ENCODE assay signal across 1 cellular context in genomic region chr19:50365434-50366306, GRCh38.
TF ChIP-seq lines count a peak whose summit lies in the region.

Gene NAPSA, minus strand, starts transcription at chr19:50365639. Its CDS starts 18 bp downstream, at chr19:50365621.

TF ChIP-seq in GM12878, 131 proteins besides CTCF, POLR2A, EP300 and RAD21:
- TF ChIP-seq ZSCAN29 (IDR thresholded peaks at IDR 0.05) (no peak), CREB1 (IDR thresholded peaks at IDR 0.05; ENCODE audit: low read depth) (peak; percentile 16; the same call in 1 of the 2 replicates), MEF2B (IDR thresholded peaks at IDR 0.05; ENCODE audit: partially characterized antibody, poor library complexity, severe bottlenecking) (peak; percentile 23), MTA3 (IDR thresholded peaks at IDR 0.05; ENCODE audit: borderline replicate concordance, low read length) (peak; percentile 56; the same call in 1 of the 2 replicates), NBN (IDR thresholded peaks at IDR 0.05) (0 out of 2 replicates have a peak, but pooled peaks have one; percentile 60), NR2F1 (conservative IDR thresholded peaks at IDR 0.05) (0 out of 2 replicates have a peak, but pooled peaks have one; percentile 35), RFX5 (IDR thresholded peaks at IDR 0.05; ENCODE audit: low read depth, low read length) (no peak), DPF2 (IDR thresholded peaks at IDR 0.05) (peak; percentile 29; the same call in 1 of the 2 replicates), BCL11A (IDR thresholded peaks at IDR 0.05; ENCODE audit: low read depth, low read length) (0 out of 2 replicates have a peak, but pooled peaks have one; percentile 20), MTA2 (IDR thresholded peaks at IDR 0.05; ENCODE audit: low read depth) (0 out of 2 replicates have a peak, but pooled peaks have one; percentile 30), EED (IDR thresholded peaks at IDR 0.05; ENCODE audit: low read depth) (peak; percentile 40; the same call in 1 of the 2 replicates), GATAD2B (conservative IDR thresholded peaks at IDR 0.05; ENCODE audit: low read depth) (0 out of 2 replicates have a peak, but pooled peaks have one; percentile 57), RUNX3 (IDR thresholded peaks at IDR 0.05; ENCODE audit: low read length) (peak; percentile 89), MEF2A (IDR thresholded peaks at IDR 0.05; ENCODE audit: insufficient read depth, low read depth, low read length) (0 out of 2 replicates have a peak, but pooled peaks have one; percentile 24), ATF7 (IDR thresholded peaks at IDR 0.05; ENCODE audit: low read depth) (peak; percentile 42), PML (IDR thresholded peaks at IDR 0.05; ENCODE audit: low read length) (no peak), POU2F2 (IDR thresholded peaks at IDR 0.05; ENCODE audit: borderline replicate concordance, low read depth, low read length) (no peak)
- TF ChIP-seq, protein P1, sequence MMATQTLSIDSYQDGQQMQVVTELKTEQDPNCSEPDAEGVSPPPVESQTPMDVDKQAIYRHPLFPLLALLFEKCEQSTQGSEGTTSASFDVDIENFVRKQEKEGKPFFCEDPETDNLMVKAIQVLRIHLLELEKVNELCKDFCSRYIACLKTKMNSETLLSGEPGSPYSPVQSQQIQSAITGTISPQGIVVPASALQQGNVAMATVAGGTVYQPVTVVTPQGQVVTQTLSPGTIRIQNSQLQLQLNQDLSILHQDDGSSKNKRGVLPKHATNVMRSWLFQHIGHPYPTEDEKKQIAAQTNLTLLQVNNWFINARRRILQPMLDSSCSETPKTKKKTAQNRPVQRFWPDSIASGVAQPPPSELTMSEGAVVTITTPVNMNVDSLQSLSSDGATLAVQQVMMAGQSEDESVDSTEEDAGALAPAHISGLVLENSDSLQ (IDR thresholded peaks at IDR 0.05), result peak; percentile 21; the same call in 1 of the 2 replicates
